6 cellular contexts compared by ENCODE assay signal in the genomic region with DNA sequence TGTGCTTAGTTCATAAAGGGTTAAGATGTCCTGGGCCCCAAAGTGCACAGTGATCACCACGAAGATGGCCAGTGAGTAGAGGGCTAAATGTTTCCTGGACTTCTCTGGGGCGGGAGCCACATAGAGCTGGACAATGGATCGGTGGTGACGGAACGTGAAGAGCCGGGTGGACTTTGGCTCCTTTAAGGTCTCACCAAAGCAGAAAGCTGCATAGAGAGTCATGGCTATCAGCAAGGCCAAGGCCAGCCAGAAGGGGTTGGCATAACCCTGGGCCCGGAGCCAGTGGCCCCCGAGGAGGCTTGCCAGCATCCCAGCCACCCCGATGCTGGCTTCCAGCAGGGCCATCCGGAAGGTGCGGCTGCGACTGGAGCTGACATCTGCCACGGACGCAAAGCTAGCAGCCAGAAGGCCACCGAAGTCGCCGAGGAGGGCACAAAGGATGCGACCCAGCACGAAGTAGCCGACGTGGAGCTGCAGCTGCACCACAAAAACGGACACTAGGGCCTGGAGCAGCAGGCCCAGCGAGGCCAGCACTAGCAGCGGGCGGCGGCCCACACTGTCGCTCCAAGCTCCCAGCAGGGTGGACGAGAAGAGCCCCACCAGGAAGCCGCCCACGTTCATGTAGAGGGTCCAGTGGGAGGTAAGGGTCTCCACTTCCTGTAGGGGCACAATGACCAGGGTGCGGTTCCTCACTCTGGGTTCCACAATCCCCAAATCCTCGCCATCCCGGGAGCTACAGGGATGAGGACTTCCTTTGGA. TPM values are rescaled to one million over a fixed set of nuclear protein-coding genes. Genes with fewer than 3 reads are reported as not detected.
A peak's percentile ranks its signal among the peaks of the same experiment; 100 is the strongest.
DNase-seq lines count a peak whose midpoint lies in the region; ATAC-seq, FAIRE-seq and TF ChIP-seq lines count a peak whose summit lies in the region.

No MANE protein-coding gene starts in this region.

- H3K9me3 ChIP-seq in RWPE2 (ENCODE audit: severe bottlenecking), result no peaks in the 10 kb centered on the region
- no peaks in the 10 kb centered on the region for H3K9me3 ChIP-seq in keratinocyte (ENCODE audit: control insufficient read depth, low read depth, low read length)
- no peaks in the 10 kb centered on the region for H3K9me3 ChIP-seq in mucosa of descending colon

- H3K27ac ChIP-seq in RWPE2 (ENCODE audit: poor library complexity, severe bottlenecking) (peak overlapping the region; percentile 82), keratinocyte (ENCODE audit: control insufficient read depth, insufficient read depth, low read length) (no peak overlapping the region)

- no peak for FAIRE-seq in keratinocyte (lab: Jason Lieb, UNC)

- no peak for TF ChIP-seq CTCF in RWPE2 (IDR thresholded peaks at IDR 0.05; ENCODE audit: poor library complexity, severe bottlenecking)
- no peak for TF ChIP-seq CTCF in keratinocyte (optimal IDR thresholded peaks at IDR 0.05 in 1 of 3, IDR thresholded peaks at IDR 0.05 in 1 of 3, conservative IDR thresholded peaks at IDR 0.05 in 1 of 3; ENCODE audit: extremely low read depth in 1 of 3, insufficient read depth in 2 of 3, low read length in 3 of 3)
- no peak for TF ChIP-seq CTCF in mucosa of descending colon (IDR thresholded peaks at IDR 0.05)

- peak overlapping the region; percentile 60 for H3K4me3 ChIP-seq in RWPE2 (ENCODE audit: severe bottlenecking)
- no peak overlapping the region for H3K4me3 ChIP-seq in keratinocyte (ENCODE audit: control insufficient read depth in 2 of 3, extremely low read depth in 1 of 3, insufficient read depth in 2 of 3, low read depth in 1 of 3, low read length in 3 of 3)
- H3K4me3 ChIP-seq in mucosa of descending colon, result no peak overlapping the region

- no peaks in the 10 kb centered on the region for H3K79me2 ChIP-seq in keratinocyte (ENCODE audit: control insufficient read depth, insufficient read depth, low read length)

- H3K4me1 ChIP-seq in RWPE2 (ENCODE audit: insufficient read depth, poor library complexity, severe bottlenecking) (peaks cover 29% of the 10 kb centered on the region), keratinocyte (ENCODE audit: control insufficient read depth, extremely low read depth, insufficient read depth, low read length) (peaks cover 36% of the 10 kb centered on the region), mucosa of descending colon (ENCODE audit: low read depth) (peaks cover 9% of the 10 kb centered on the region)

- ATAC-seq in RWPE2 (ENCODE audit: low read depth) (no peak), mucosa of descending colon (no peak)

- DNase-seq in AG08396 (ENCODE audit: low spot score) (peak; percentile 44), RWPE2 (ENCODE audit: low spot score) (no peak), keratinocyte (ENCODE audit: low read depth, low spot score) (no peak), mucosa of descending colon (no peak), GF-D8 (lab: John Stamatoyannopoulos, UW) (no peak)
- no peak for DNase-seq in NK-92 treated with Interleukin-12 subunit alpha and Interleukin-12 subunit beta, amount 100 ng/mL, for 24 hours (lab: John Stamatoyannopoulos, UW)

- H4K20me1 ChIP-seq in keratinocyte (ENCODE audit: control insufficient read depth, extremely low read depth, insufficient read depth, low read length), result no peaks in the 10 kb centered on the region

- dilution Hi-C loops in keratinocyte (cut with MboI; ENCODE audit: extremely low pct_ligation_motif_present, low sequenced_read_pairs), result no loop called here

- no peaks in the 10 kb centered on the region for H3K9me1 ChIP-seq in keratinocyte (ENCODE audit: control insufficient read depth, extremely low read depth, insufficient read depth, low read length)

- intact Hi-C loops in mucosa of descending colon (cut with DNase I, micrococcal nuclease), result no loop called here

- no peak overlapping the region for H3K9ac ChIP-seq in keratinocyte (ENCODE audit: control insufficient read depth, extremely low read depth, insufficient read depth, low read length)

- H3K4me2 ChIP-seq in keratinocyte (ENCODE audit: control insufficient read depth, extremely low read depth, insufficient read depth, low read depth, low read length), result peak overlapping the region; percentile 67

- H2AFZ ChIP-seq in keratinocyte (ENCODE audit: control insufficient read depth, low read length), result no peak overlapping the region

- peaks cover 51% of the 10 kb centered on the region for H3K36me3 ChIP-seq in RWPE2 (ENCODE audit: low read depth)
- H3K36me3 ChIP-seq in keratinocyte (ENCODE audit: control insufficient read depth in 2 of 2, extremely low read depth in 1 of 2, insufficient read depth in 2 of 2, low read length in 2 of 2), result no peaks in the 10 kb centered on the region
- H3K36me3 ChIP-seq in mucosa of descending colon (ENCODE audit: low read depth), result no peaks in the 10 kb centered on the region

- H3K27me3 ChIP-seq in RWPE2 (ENCODE audit: insufficient read depth, poor library complexity, severe bottlenecking), result no peaks in the 10 kb centered on the region
- no peaks in the 10 kb centered on the region for H3K27me3 ChIP-seq in keratinocyte (ENCODE audit: control insufficient read depth, extremely low read depth, insufficient read depth, low read length)

RNA-seq across cellular contexts. Expression of a gene that starts 1.0 kb away (rescaled TPM):
- polyA plus RNA-seq in keratinocyte, result 1.7 to 1.9 TPM (median 1.9 TPM) in 3 replicates
- 0.29 TPM for polyA plus RNA-seq in keratinocyte (2011; ENCODE audit: low read depth)
- 0.78 and 1.5 TPM in 2 replicates for polyA plus RNA-seq in keratinocyte (2011; cell fraction: cytosol; rRNA removed)
- polyA plus RNA-seq in keratinocyte (2011; cell fraction: nucleus; rRNA removed), result 4.4 and 5.6 TPM in 2 replicates
- polyA plus RNA-seq in keratinocyte (2012; ENCODE audit: low replicate concordance), result 1.4 and 2.8 TPM in 2 replicates
- 1.3 to 5.3 TPM (median 2.8 TPM) in 3 replicates for polyA minus RNA-seq in keratinocyte
- polyA minus RNA-seq in keratinocyte (2011; cell fraction: cytosol; rRNA and poly(A)+ RNA removed), result 1.3 TPM
- polyA minus RNA-seq in keratinocyte (2011; cell fraction: nucleus; rRNA and poly(A)+ RNA removed), result 2.3 and 3.3 TPM in 2 replicates
- total RNA-seq in mucosa of descending colon, result 1 to 10 TPM; 4.2 to 10.0 (median 8.6) TPM

RNA-seq across cellular contexts. Expression of a gene that starts 33.5 kb away (rescaled TPM):
- 0.55 to 1.6 TPM (median 0.90 TPM) in 3 replicates for polyA plus RNA-seq in keratinocyte
- polyA plus RNA-seq in keratinocyte (2011; ENCODE audit: low read depth), result 0.30 TPM
- 0.63 and 1.0 TPM in 2 replicates for polyA plus RNA-seq in keratinocyte (2011; cell fraction: cytosol; rRNA removed)
- 2.7 and 2.8 TPM in 2 replicates for polyA plus RNA-seq in keratinocyte (2011; cell fraction: nucleus; rRNA removed)
- 0.73 and 1.3 TPM in 2 replicates for polyA plus RNA-seq in keratinocyte (2012; ENCODE audit: low replicate concordance)
- polyA minus RNA-seq in keratinocyte, result 2.2 to 8.6 TPM (median 3.7 TPM) in 3 replicates
- polyA minus RNA-seq in keratinocyte (2011; cell fraction: cytosol; rRNA and poly(A)+ RNA removed), result 3.3 TPM
- polyA minus RNA-seq in keratinocyte (2011; cell fraction: nucleus; rRNA and poly(A)+ RNA removed), result 1.4 and 2.7 TPM in 2 replicates
- total RNA-seq in mucosa of descending colon, result 10 to 100 TPM; 12.8 to 16.4 (median 15.0) TPM

RNA-seq across cellular contexts. Expression of a gene that starts 34.9 kb away (rescaled TPM):
- 0.05 TPM in 1 of 3 replicates, not detected in the others for polyA plus RNA-seq in keratinocyte
- not detected for polyA plus RNA-seq in keratinocyte (2011; ENCODE audit: low read depth)
- polyA plus RNA-seq in keratinocyte (2011; cell fraction: cytosol; rRNA removed), result not detected in 2 replicates
- polyA plus RNA-seq in keratinocyte (2011; cell fraction: nucleus; rRNA removed), result 0.11 and 0.20 TPM in 2 replicates
- polyA plus RNA-seq in keratinocyte (2012; ENCODE audit: low replicate concordance), result 0.16 TPM in 1 of 2 replicates, not detected in the other
- not detected in 3 replicates for polyA minus RNA-seq in keratinocyte
- not detected for polyA minus RNA-seq in keratinocyte (2011; cell fraction: cytosol; rRNA and poly(A)+ RNA removed)
- 0.39 and 0.42 TPM in 2 replicates for polyA minus RNA-seq in keratinocyte (2011; cell fraction: nucleus; rRNA and poly(A)+ RNA removed)
- total RNA-seq in mucosa of descending colon, result under 1 TPM; 0.23 to 0.39 (median 0.35) TPM

RNA-seq across cellular contexts. Expression of a gene that starts 40.0 kb away (rescaled TPM):
- polyA plus RNA-seq in keratinocyte, result not detected in 3 replicates
- polyA plus RNA-seq in keratinocyte (2011; ENCODE audit: low read depth), result not detected
- polyA plus RNA-seq in keratinocyte (2011; cell fraction: cytosol; rRNA removed), result not detected in 2 replicates
- polyA plus RNA-seq in keratinocyte (2011; cell fraction: nucleus; rRNA removed), result not detected in 2 replicates
- polyA plus RNA-seq in keratinocyte (2012; ENCODE audit: low replicate concordance), result not detected in 2 replicates
- not detected in 3 replicates for polyA minus RNA-seq in keratinocyte
- polyA minus RNA-seq in keratinocyte (2011; cell fraction: cytosol; rRNA and poly(A)+ RNA removed), result not detected
- polyA minus RNA-seq in keratinocyte (2011; cell fraction: nucleus; rRNA and poly(A)+ RNA removed), result not detected in 2 replicates
- total RNA-seq in mucosa of descending colon, result not detected

RNA-seq across cellular contexts. Expression of a gene that starts 47.7 kb away (rescaled TPM):
- polyA plus RNA-seq in keratinocyte, result 88.7 to 105 TPM (median 90.2 TPM) in 3 replicates
- polyA plus RNA-seq in keratinocyte (2011; ENCODE audit: low read depth), result 20.9 TPM
- polyA plus RNA-seq in keratinocyte (2011; cell fraction: cytosol; rRNA removed), result 84.0 and 88.6 TPM in 2 replicates
- 46.4 and 52.3 TPM in 2 replicates for polyA plus RNA-seq in keratinocyte (2011; cell fraction: nucleus; rRNA removed)
- polyA plus RNA-seq in keratinocyte (2012; ENCODE audit: low replicate concordance), result 84.6 and 91.7 TPM in 2 replicates
- 69.6 to 107 TPM (median 72.8 TPM) in 3 replicates for polyA minus RNA-seq in keratinocyte
- polyA minus RNA-seq in keratinocyte (2011; cell fraction: cytosol; rRNA and poly(A)+ RNA removed), result 70.4 TPM
- polyA minus RNA-seq in keratinocyte (2011; cell fraction: nucleus; rRNA and poly(A)+ RNA removed), result 19.5 and 30.5 TPM in 2 replicates
- 10 to 100 TPM; 71.7 to 82.4 (median 81.3) TPM for total RNA-seq in mucosa of descending colon
